In the genomic region with DNA sequence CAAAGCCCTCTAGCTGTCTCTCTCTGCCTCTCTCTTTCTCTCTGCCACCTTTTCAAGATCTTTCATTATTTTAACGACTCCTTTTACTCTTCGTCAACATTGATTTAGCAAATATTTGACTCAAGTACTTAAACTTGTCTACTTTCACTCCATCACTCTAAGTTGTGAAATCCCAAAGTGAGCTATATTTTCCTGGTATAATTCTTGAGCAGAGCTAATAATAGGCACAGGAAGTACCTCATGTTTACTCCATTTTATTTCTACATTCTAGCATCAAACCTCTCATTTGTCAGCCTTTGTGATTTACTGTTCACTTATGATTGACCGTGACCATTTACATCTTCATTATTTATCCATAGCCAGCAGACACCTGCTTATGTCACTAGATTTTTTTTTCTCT, we compare ENCODE assay signal across 24 cellular contexts.
"Had no signal": no experiment of that assay in that cellular context is flagged by ENCODE, and none has a peak within 500 bp of the region (broad histone marks: within the 10 kb centered on the region; RNA-seq: fewer than 3 reads in every experiment).

No MANE protein-coding gene starts in this region.

- H3K4me2 ChIP-seq: smooth muscle cell had no signal

- H3K4me1 ChIP-seq: body of pancreas, foreskin keratinocyte, heart left ventricle, pancreas, prostate gland, right atrium auricular region, suprapubic skin, tibial artery had no signal

- ATAC-seq: activated T-cell treated with anti-CD3 and anti-CD28 coated beads, Interleukin-2, amount 50 U/mL, for 72 hours; body of pancreas; foreskin keratinocyte; heart left ventricle; pancreas had no signal

- H3K27ac ChIP-seq: body of pancreas, foreskin keratinocyte, heart left ventricle, neutrophil, pancreas, prostate gland, right atrium auricular region, suprapubic skin, tibial artery had no signal

- H3K9me3 ChIP-seq: body of pancreas, heart left ventricle, neutrophil, pancreas, prostate gland, right atrium auricular region, suprapubic skin, tibial artery had no signal

- FAIRE-seq: endothelial cell of umbilical vein had no signal

- H3K4me3 ChIP-seq: body of pancreas, heart left ventricle, pancreas, prostate gland, right atrium auricular region, smooth muscle cell, suprapubic skin, tibial artery had no signal

- DNase-seq: activated CD4-positive, alpha-beta T cell treated with anti-CD3 and anti-CD28 coated beads for 4 hours; activated CD4-positive, alpha-beta T cell treated with anti-CD3 and anti-CD28 coated beads, Interleukin-2, amount 50 U/mL, for 4 hours; activated naive CD4-positive, alpha-beta T cell treated with Interleukin-2 at 50 U/mL for 16 hours; activated T-cell treated with anti-CD3 and anti-CD28 coated beads for 4 hours; activated T-cell treated with anti-CD3 and anti-CD28 coated beads, Interleukin-2, amount 50 U/mL, for 72 hours; aorta; body of pancreas; cortex of kidney; foreskin keratinocyte; heart left ventricle; hypothalamus; immature natural killer cell; naive B cell; nephron progenitor cell; pancreas; stimulated activated CD4-positive, alpha-beta T cell treated with anti-CD3 and anti-CD28 coated beads, Interleukin-1b, Interleukin-23, amount 100 ng/mL, for 48 hours; stimulated activated naive CD4-positive, alpha-beta T cell; tibial artery had no signal
